Comparison of ENCODE assay signal across 13 cellular contexts in the genomic region with DNA sequence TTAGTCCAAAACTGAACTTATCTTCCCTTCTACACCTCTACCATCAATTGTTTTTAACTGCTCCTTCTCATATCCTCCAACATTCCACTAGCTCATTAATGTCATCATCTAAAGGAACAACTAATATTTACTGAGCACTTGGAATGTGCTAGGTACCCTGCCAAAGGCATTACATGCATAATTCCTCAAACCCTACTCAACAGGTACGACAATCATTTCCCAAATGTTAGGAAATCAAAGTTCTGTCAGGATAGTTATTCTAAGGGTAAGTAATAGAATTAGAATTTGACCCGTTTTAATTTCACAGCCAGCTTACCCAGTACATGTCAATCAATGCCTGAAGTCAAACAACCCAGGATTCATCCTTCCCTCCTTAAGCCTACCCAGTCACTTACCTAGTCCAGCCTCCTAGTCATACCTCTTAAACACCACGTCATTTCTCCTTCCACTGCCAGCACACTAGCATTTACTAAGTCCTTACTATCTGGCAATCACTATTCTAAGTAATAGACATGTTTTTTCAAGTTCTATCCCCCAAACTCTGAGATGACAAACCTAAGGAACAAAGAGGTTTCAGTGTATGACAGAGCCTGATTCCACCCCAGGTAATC. TPM values are rescaled to one million over a fixed set of nuclear protein-coding genes. Genes with fewer than 3 reads are reported as not detected.
DNase-seq lines count a peak whose midpoint lies in the region; ATAC-seq, FAIRE-seq and TF ChIP-seq lines count a peak whose summit lies in the region.
"Had no signal": no experiment of that assay in that cellular context is flagged by ENCODE, and none has a peak within 500 bp of the region (broad histone marks: within the 10 kb centered on the region; RNA-seq: fewer than 3 reads in every experiment).

No MANE protein-coding gene starts in this region.

- no peak for DNase-seq in left ventricle myocardium inferior
- DNase-seq in cardiac septum (ENCODE audit: low spot score): no peak
- no peak for DNase-seq in astrocyte (ENCODE audit: low read depth)
- DNase-seq in right lobe of liver: no peak
- DNase-seq in upper lobe of right lung: no peak
- no peak for DNase-seq in glomerular visceral epithelial cell (ENCODE audit: extremely low spot score)
- DNase-seq in osteocyte (ENCODE audit: extremely low spot score, unreplicated experiment): no peak
- no peak for DNase-seq in activated CD4-positive, alpha-beta T cell treated with anti-CD3 and anti-CD28 coated beads, Interleukin-2, amount 50 U/mL, for 1 hour
- DNase-seq: activated CD4-positive, alpha-beta T cell treated with anti-CD3 and anti-CD28 coated beads for 48 hours; posterior cingulate gyrus; T-cell had no signal

- intact Hi-C loops in left ventricle myocardium inferior (cut with micrococcal nuclease) (no loop called here), cardiac septum (cut with DNase I) (no loop called here), right lobe of liver (cut with DNase I) (no loop called here), upper lobe of right lung (cut with DNase I) (no loop called here)

- TF ChIP-seq CTCF in left ventricle myocardium inferior (IDR thresholded peaks at IDR 0.05; ENCODE audit: borderline replicate concordance) (no peak), astrocyte (IDR thresholded peaks at IDR 0.05; ENCODE audit: insufficient read depth, low read depth, low read length) (no peak), right lobe of liver (IDR thresholded peaks at IDR 0.05) (no peak), upper lobe of right lung (IDR thresholded peaks at IDR 0.05) (no peak), osteocyte (IDR thresholded peaks at IDR 0.05) (no peak)

- H3K27me3 Mint-ChIP-seq in astrocyte (ENCODE audit: low read depth, unreplicated experiment) (no peaks in the 10 kb centered on the region), osteocyte (ENCODE audit: unreplicated experiment) (no peaks in the 10 kb centered on the region)
- H3K27me3 Mint-ChIP-seq: T-cell had no signal

- H3K36me3 ChIP-seq in left ventricle myocardium inferior (peaks cover 14% of the 10 kb centered on the region), astrocyte (ENCODE audit: insufficient read depth, low read length) (no peaks in the 10 kb centered on the region), right lobe of liver (no peaks in the 10 kb centered on the region), upper lobe of right lung (no peaks in the 10 kb centered on the region)

- H3K27ac Mint-ChIP-seq in astrocyte (ENCODE audit: unreplicated experiment) (no peak overlapping the region), osteocyte (ENCODE audit: unreplicated experiment) (no peak overlapping the region)
- H3K27ac Mint-ChIP-seq: T-cell had no signal

- peak in 2 of 4 donors; percentile 0 to 8 for ATAC-seq in right lobe of liver
- ATAC-seq in upper lobe of right lung: peak; percentile 21
- ATAC-seq: T-cell had no signal

- peak; percentile 18 for TF ChIP-seq POLR2A in right lobe of liver (IDR thresholded peaks at IDR 0.05)

- no peaks in the 10 kb centered on the region for H3K27me3 ChIP-seq in left ventricle myocardium inferior (ENCODE audit: low read depth)
- no peaks in the 10 kb centered on the region for H3K27me3 ChIP-seq in astrocyte (ENCODE audit: insufficient read depth, low read length)
- no peaks in the 10 kb centered on the region for H3K27me3 ChIP-seq in right lobe of liver
- H3K27me3 ChIP-seq in upper lobe of right lung: no peaks in the 10 kb centered on the region
- H3K27me3 ChIP-seq: cardiac muscle cell had no signal

- H3K9me3 Mint-ChIP-seq in astrocyte (ENCODE audit: unreplicated experiment) (no peaks in the 10 kb centered on the region), osteocyte (ENCODE audit: unreplicated experiment) (peaks cover 8% of the 10 kb centered on the region)
- H3K9me3 Mint-ChIP-seq: T-cell had no signal

- H3K4me2 ChIP-seq in astrocyte (ENCODE audit: low read length): no peak overlapping the region

- H3K36me3 Mint-ChIP-seq in astrocyte (ENCODE audit: low read depth, unreplicated experiment) (peaks cover 7% of the 10 kb centered on the region), osteocyte (ENCODE audit: unreplicated experiment) (peaks cover 3% of the 10 kb centered on the region)

- peaks cover 73% of the 10 kb centered on the region for H3K79me2 ChIP-seq in astrocyte (ENCODE audit: insufficient read depth, low read length)

- H3K9me3 ChIP-seq in left ventricle myocardium inferior (replicated peaks) (peaks cover 15% of the 10 kb centered on the region), astrocyte (ENCODE audit: insufficient read depth, low read depth, low read length) (no peaks in the 10 kb centered on the region), right lobe of liver (no peaks in the 10 kb centered on the region), upper lobe of right lung (no peaks in the 10 kb centered on the region)

- H3K4me1 Mint-ChIP-seq in astrocyte (ENCODE audit: low read depth, unreplicated experiment) (peaks cover 14% of the 10 kb centered on the region), osteocyte (ENCODE audit: unreplicated experiment) (peaks cover 26% of the 10 kb centered on the region)

- no peak overlapping the region for H2AFZ ChIP-seq in astrocyte (ENCODE audit: low read depth, low read length)

- H3K27ac ChIP-seq in left ventricle myocardium inferior (replicated peaks) (no peak overlapping the region), astrocyte (ENCODE audit: low read depth, low read length) (no peak overlapping the region), right lobe of liver (peak overlapping the region in 2 of 3 donors; percentile 56 to 93), upper lobe of right lung (peak overlapping the region; percentile 93)
- H3K27ac ChIP-seq: cardiac muscle cell had no signal

- H4K20me1 ChIP-seq in astrocyte (ENCODE audit: insufficient read depth, low read length): peaks cover 46% of the 10 kb centered on the region

- WGBS in right lobe of liver (ENCODE audit: insufficient coverage, low coverage, low lambda C conversion rate, missing lambda C conversion rate): 30% methylated on average over 3 of the region's 3 CpGs

- H3K4me1 ChIP-seq in left ventricle myocardium inferior (peaks cover 57% of the 10 kb centered on the region), astrocyte (ENCODE audit: insufficient read depth, low read length) (peaks cover 5% of the 10 kb centered on the region), right lobe of liver (peaks cover 0 to 31% (median 12%) of the 10 kb centered on the region in 4 donors), upper lobe of right lung (peaks cover 20% of the 10 kb centered on the region)

- H3K4me3 Mint-ChIP-seq in astrocyte (ENCODE audit: unreplicated experiment) (peak overlapping the region; percentile 97), osteocyte (ENCODE audit: unreplicated experiment) (no peak overlapping the region)

- no peak for FAIRE-seq in astrocyte (lab: Jason Lieb, UNC)
- FAIRE-seq: H54 had no signal

- H3K4me3 ChIP-seq in left ventricle myocardium inferior: peak overlapping the region; percentile 85
- H3K4me3 ChIP-seq in astrocyte (ENCODE audit: insufficient read depth, low read depth, low read length): no peak overlapping the region
- H3K4me3 ChIP-seq in right lobe of liver: peak overlapping the region in 1 of 3 donors; percentile 97
- H3K4me3 ChIP-seq in upper lobe of right lung: peak overlapping the region; percentile 92

- H3K9ac ChIP-seq in astrocyte (ENCODE audit: low read length): no peak overlapping the region

RNA-seq across cellular contexts. Expression of gene LNX2, which starts 2.4 kb away (rescaled TPM):
- 11.2 TPM for total RNA-seq in left ventricle myocardium inferior
- total RNA-seq in cardiac septum: 15.8 TPM
- total RNA-seq in astrocyte: 7.7 and 8.7 TPM in 2 replicates
- 10 to 100 TPM in 5 of 6 experiments, 1 to 10 TPM in 1; 9.5 to 28.3 (median 19.6) TPM for total RNA-seq in right lobe of liver
- 35.3 TPM for total RNA-seq in upper lobe of right lung
- total RNA-seq in osteocyte: 7.2 and 8.4 TPM in 2 replicates

RNA-seq across cellular contexts. Expression of gene POLR1D, which starts 3.8 kb away (rescaled TPM):
- total RNA-seq in left ventricle myocardium inferior (73.5 TPM), cardiac septum (80.6 TPM), astrocyte (106 and 118 TPM in 2 replicates), right lobe of liver (10 to 100 TPM; 34.9 to 56.2 (median 46.6) TPM), upper lobe of right lung (114 TPM), osteocyte (96.4 and 101 TPM in 2 replicates)

Comparison
In these comparisons a context has a peak if more than half of its experiments do, and no peak if none do; other contexts are left out.
1. H3K27ac ChIP-seq: peak in right lobe of liver (2 of 3) and upper lobe of right lung (single experiment); none in left ventricle myocardium inferior (single experiment) and astrocyte (single experiment).